In the genomic region with DNA sequence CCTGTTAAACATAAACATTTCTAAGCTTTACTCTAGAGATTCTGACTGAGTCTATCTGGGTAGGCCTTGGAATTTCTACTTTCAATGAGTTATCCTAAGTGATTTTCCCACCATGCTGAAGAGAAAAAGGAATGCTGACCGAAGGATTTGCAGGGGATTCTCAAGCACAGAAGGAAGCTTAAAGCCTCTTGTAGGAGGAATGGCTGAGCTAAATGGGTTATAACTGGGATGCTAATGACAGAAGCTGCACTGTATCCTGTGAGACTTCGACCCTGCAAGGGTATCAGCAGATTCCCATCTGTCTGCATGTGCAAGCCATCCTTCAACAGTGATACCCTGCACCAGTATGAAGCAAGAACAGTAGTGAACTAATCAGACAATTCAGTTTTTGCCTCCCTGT, we compare ENCODE assay signal across 1 cellular context.
TF ChIP-seq lines count a peak whose summit lies in the region.

No MANE protein-coding gene starts in this region.

TF ChIP-seq in GM23338, 12 proteins besides CTCF, POLR2A, EP300 and RAD21:
- TF ChIP-seq, protein P1, sequence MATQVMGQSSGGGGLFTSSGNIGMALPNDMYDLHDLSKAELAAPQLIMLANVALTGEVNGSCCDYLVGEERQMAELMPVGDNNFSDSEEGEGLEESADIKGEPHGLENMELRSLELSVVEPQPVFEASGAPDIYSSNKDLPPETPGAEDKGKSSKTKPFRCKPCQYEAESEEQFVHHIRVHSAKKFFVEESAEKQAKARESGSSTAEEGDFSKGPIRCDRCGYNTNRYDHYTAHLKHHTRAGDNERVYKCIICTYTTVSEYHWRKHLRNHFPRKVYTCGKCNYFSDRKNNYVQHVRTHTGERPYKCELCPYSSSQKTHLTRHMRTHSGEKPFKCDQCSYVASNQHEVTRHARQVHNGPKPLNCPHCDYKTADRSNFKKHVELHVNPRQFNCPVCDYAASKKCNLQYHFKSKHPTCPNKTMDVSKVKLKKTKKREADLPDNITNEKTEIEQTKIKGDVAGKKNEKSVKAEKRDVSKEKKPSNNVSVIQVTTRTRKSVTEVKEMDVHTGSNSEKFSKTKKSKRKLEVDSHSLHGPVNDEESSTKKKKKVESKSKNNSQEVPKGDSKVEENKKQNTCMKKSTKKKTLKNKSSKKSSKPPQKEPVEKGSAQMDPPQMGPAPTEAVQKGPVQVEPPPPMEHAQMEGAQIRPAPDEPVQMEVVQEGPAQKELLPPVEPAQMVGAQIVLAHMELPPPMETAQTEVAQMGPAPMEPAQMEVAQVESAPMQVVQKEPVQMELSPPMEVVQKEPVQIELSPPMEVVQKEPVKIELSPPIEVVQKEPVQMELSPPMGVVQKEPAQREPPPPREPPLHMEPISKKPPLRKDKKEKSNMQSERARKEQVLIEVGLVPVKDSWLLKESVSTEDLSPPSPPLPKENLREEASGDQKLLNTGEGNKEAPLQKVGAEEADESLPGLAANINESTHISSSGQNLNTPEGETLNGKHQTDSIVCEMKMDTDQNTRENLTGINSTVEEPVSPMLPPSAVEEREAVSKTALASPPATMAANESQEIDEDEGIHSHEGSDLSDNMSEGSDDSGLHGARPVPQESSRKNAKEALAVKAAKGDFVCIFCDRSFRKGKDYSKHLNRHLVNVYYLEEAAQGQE (IDR thresholded peaks at IDR 0.05; ENCODE audit: unreplicated experiment) = no peak
- no peak for TF ChIP-seq NANOG (IDR thresholded peaks at IDR 0.05; ENCODE audit: borderline replicate concordance)
- TF ChIP-seq CREB1 (CRISPR knock-in tag; IDR thresholded peaks at IDR 0.05; ENCODE audit: low read depth) = no peak
- TF ChIP-seq EZH2 (IDR thresholded peaks at IDR 0.05; ENCODE audit: low read depth, unreplicated experiment) = no peak
- TF ChIP-seq, protein P2, sequence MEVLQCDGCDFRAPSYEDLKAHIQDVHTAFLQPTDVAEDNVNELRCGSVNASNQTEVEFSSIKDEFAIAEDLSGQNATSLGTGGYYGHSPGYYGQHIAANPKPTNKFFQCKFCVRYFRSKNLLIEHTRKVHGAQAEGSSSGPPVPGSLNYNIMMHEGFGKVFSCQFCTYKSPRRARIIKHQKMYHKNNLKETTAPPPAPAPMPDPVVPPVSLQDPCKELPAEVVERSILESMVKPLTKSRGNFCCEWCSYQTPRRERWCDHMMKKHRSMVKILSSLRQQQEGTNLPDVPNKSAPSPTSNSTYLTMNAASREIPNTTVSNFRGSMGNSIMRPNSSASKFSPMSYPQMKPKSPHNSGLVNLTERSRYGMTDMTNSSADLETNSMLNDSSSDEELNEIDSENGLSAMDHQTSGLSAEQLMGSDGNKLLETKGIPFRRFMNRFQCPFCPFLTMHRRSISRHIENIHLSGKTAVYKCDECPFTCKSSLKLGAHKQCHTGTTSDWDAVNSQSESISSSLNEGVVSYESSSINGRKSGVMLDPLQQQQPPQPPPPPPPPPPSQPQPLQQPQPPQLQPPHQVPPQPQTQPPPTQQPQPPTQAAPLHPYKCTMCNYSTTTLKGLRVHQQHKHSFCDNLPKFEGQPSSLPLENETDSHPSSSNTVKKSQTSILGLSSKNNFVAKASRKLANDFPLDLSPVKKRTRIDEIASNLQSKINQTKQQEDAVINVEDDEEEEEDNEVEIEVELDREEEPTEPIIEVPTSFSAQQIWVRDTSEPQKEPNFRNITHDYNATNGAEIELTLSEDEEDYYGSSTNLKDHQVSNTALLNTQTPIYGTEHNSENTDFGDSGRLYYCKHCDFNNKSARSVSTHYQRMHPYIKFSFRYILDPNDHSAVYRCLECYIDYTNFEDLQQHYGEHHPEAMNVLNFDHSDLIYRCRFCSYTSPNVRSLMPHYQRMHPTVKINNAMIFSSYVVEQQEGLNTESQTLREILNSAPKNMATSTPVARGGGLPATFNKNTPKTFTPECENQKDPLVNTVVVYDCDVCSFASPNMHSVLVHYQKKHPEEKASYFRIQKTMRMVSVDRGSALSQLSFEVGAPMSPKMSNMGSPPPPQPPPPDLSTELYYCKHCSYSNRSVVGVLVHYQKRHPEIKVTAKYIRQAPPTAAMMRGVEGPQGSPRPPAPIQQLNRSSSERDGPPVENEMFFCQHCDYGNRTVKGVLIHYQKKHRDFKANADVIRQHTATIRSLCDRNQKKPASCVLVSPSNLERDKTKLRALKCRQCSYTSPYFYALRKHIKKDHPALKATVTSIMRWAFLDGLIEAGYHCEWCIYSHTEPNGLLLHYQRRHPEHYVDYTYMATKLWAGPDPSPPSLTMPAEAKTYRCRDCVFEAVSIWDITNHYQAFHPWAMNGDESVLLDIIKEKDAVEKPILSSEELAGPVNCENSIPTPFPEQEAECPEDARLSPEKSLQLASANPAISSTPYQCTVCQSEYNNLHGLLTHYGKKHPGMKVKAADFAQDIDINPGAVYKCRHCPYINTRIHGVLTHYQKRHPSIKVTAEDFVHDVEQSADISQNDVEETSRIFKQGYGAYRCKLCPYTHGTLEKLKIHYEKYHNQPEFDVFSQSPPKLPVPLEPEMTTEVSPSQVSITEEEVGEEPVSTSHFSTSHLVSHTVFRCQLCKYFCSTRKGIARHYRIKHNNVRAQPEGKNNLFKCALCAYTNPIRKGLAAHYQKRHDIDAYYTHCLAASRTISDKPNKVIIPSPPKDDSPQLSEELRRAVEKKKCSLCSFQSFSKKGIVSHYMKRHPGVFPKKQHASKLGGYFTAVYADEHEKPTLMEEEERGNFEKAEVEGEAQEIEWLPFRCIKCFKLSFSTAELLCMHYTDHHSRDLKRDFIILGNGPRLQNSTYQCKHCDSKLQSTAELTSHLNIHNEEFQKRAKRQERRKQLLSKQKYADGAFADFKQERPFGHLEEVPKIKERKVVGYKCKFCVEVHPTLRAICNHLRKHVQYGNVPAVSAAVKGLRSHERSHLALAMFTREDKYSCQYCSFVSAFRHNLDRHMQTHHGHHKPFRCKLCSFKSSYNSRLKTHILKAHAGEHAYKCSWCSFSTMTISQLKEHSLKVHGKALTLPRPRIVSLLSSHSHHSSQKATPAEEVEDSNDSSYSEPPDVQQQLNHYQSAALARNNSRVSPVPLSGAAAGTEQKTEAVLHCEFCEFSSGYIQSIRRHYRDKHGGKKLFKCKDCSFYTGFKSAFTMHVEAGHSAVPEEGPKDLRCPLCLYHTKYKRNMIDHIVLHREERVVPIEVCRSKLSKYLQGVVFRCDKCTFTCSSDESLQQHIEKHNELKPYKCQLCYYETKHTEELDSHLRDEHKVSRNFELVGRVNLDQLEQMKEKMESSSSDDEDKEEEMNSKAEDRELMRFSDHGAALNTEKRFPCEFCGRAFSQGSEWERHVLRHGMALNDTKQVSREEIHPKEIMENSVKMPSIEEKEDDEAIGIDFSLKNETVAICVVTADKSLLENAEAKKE (CRISPR knock-in tag; IDR thresholded peaks at IDR 0.05) = no peak
- TF ChIP-seq, protein P3, sequence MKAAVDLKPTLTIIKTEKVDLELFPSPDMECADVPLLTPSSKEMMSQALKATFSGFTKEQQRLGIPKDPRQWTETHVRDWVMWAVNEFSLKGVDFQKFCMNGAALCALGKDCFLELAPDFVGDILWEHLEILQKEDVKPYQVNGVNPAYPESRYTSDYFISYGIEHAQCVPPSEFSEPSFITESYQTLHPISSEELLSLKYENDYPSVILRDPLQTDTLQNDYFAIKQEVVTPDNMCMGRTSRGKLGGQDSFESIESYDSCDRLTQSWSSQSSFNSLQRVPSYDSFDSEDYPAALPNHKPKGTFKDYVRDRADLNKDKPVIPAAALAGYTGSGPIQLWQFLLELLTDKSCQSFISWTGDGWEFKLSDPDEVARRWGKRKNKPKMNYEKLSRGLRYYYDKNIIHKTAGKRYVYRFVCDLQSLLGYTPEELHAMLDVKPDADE (IDR thresholded peaks at IDR 0.05) = no peak
- no peak for TF ChIP-seq JUNB (IDR thresholded peaks at IDR 0.05; ENCODE audit: unreplicated experiment)
- no peak for TF ChIP-seq ZNF331 (CRISPR knock-in tag; IDR thresholded peaks at IDR 0.05; ENCODE audit: low read depth)
- TF ChIP-seq STAT1 (IDR thresholded peaks at IDR 0.05; ENCODE audit: unreplicated experiment) = no peak
TF ChIP-seq in GM23338: peak in this region for 0.
